Comparison of ENCODE assay signal across 20 cellular contexts in the genomic region with DNA sequence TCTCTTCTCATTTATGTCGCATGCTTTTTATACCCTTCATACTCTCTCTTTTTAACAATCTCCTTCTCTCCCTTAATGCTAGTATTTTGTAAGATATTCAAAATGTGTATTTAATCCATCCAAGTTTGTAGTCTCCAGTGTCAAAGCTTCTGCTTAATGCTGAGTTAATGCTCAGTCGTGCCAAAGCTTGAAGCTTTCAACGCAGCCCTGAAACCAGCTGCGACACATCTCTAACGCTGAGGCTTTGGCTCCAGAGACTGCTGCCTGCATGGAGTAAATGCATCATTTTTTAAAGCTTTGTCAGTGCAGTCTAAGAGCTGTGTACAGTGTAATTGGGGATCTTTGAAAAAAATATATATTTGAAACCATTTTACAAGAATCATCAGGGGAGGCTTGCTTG.
A peak's percentile ranks its signal among the peaks of the same experiment; 100 is the strongest.
DNase-seq lines count a peak whose midpoint lies in the region; ATAC-seq and TF ChIP-seq lines count a peak whose summit lies in the region.
"Had no signal": no experiment of that assay in that cellular context is flagged by ENCODE, and none has a peak within 500 bp of the region (broad histone marks: within the 10 kb centered on the region; RNA-seq: fewer than 3 reads in every experiment).

No MANE protein-coding gene starts in this region.

- TF ChIP-seq EP300 in ovary (IDR thresholded peaks at IDR 0.05) = no peak

- DNase-seq in GM23248 (peak; percentile 12), fibroblast of villous mesenchyme (ENCODE audit: low read depth) (peak; percentile 21), hepatocyte (ENCODE audit: low spot score) (peak; percentile 13), ovary (peak in 3 of 5 donors; percentile 17 to 50 (median 29)), NCI-H2107 (lab: John Stamatoyannopoulos, UW) (no peak), COLO668 (lab: John Stamatoyannopoulos, UW; ENCODE audit: unreplicated experiment) (no peak)
- DNase-seq: activated CD4-positive, alpha-beta T cell treated with anti-CD3 and anti-CD28 coated beads for 1 hour; activated CD8-positive, alpha-beta T cell treated with anti-CD3 and anti-CD28 coated beads, Interleukin-2, amount 10 ng/mL, durations not matched to agents 7 days and 5 days; activated T-cell treated with anti-CD3 and anti-CD28 coated beads, Interleukin-2, amount 50 U/mL, for 1 hour; C1 segment of cervical spinal cord; effector memory CD8-positive, alpha-beta T cell; H9; Kasumi-1; NCI-H2171 treated with DMSO at 0.1 percent for 48 hours had no signal

- 12 to 13% methylated on average over 5 of the region's 5 CpGs for WGBS in GM23248 (ENCODE audit: low coverage in 1 of 2, low lambda C conversion rate in 2 of 2, missing lambda C conversion rate in 2 of 2), 2 experiments
- WGBS in hepatocyte (ENCODE audit: low lambda C conversion rate, missing lambda C conversion rate) = 50% methylated on average over 5 of the region's 5 CpGs
- WGBS in ovary, 3 donors = 3 to 18% (median 10%) methylated on average over 5 of the region's 5 CpGs

- no peak overlapping the region for H3K9ac ChIP-seq in GM23248
- H3K9ac ChIP-seq: neural progenitor cell had no signal

- no peaks in the 10 kb centered on the region for H3K27me3 ChIP-seq in GM23248 (replicated peaks; ENCODE audit: insufficient read depth)
- H3K27me3 ChIP-seq in hepatocyte = peaks cover 8% of the 10 kb centered on the region
- no peaks in the 10 kb centered on the region for H3K27me3 ChIP-seq in ovary
- H3K27me3 ChIP-seq: neural progenitor cell had no signal

- ATAC-seq in GM18867 (IDR thresholded peaks at IDR 0.05; ENCODE audit: unreplicated experiment) = no peak
- ATAC-seq in HG02852 (IDR thresholded peaks at IDR 0.05; ENCODE audit: unreplicated experiment) = no peak
- ATAC-seq: A549; activated CD8-positive, alpha-beta T cell treated with anti-CD3 and anti-CD28 coated beads, Interleukin-2, amount 10 ng/mL, durations not matched to agents 7 days and 5 days; effector memory CD8-positive, alpha-beta T cell; left colon had no signal

- in situ Hi-C loops in GM23248 (cut with MboI) = no loop called here

- H3K9me3 ChIP-seq in GM23248 (ENCODE audit: low read depth) (no peaks in the 10 kb centered on the region), hepatocyte (ENCODE audit: low read depth) (no peaks in the 10 kb centered on the region), ovary (no peaks in the 10 kb centered on the region)
- H3K9me3 ChIP-seq: A549 had no signal

- H3K36me3 ChIP-seq in GM23248 (ENCODE audit: low read depth) (no peaks in the 10 kb centered on the region), hepatocyte (replicated peaks; ENCODE audit: insufficient read depth, low read depth) (no peaks in the 10 kb centered on the region), ovary (no peaks in the 10 kb centered on the region)
- H3K36me3 ChIP-seq: neural progenitor cell had no signal

- H3K4me3 ChIP-seq in GM23248 = no peak overlapping the region
- no peak overlapping the region for H3K4me3 ChIP-seq in fibroblast of villous mesenchyme (ENCODE audit: low read depth, low read length)
- H3K4me3 ChIP-seq in hepatocyte = no peak overlapping the region
- no peak overlapping the region for H3K4me3 ChIP-seq in ovary
- H3K4me3 ChIP-seq: A549, coronary artery, neural progenitor cell had no signal

- TF ChIP-seq POLR2A in ovary (IDR thresholded peaks at IDR 0.05) = no peak

- H2AFZ ChIP-seq in GM23248 = peak overlapping the region; percentile 27; the same call in 1 of the 2 replicates
- H2AFZ ChIP-seq in hepatocyte = no peak overlapping the region
- H2AFZ ChIP-seq: neural progenitor cell had no signal

- H3F3A ChIP-seq in GM23248 (ENCODE audit: insufficient read depth) = no peaks in the 10 kb centered on the region

- H3K27ac ChIP-seq in GM23248 (no peak overlapping the region), hepatocyte (no peak overlapping the region), ovary (no peak overlapping the region)
- H3K27ac ChIP-seq: A549, coronary artery, neural progenitor cell had no signal

- H3K4me1 ChIP-seq in GM23248 (ENCODE audit: insufficient read depth) = no peaks in the 10 kb centered on the region
- peaks cover under 1% of the 10 kb centered on the region for H3K4me1 ChIP-seq in hepatocyte (ENCODE audit: insufficient read depth)
- H3K4me1 ChIP-seq in ovary (ENCODE audit: insufficient read depth) = no peaks in the 10 kb centered on the region
- H3K4me1 ChIP-seq: A549 had no signal

- TF ChIP-seq CTCF in fibroblast of villous mesenchyme (IDR thresholded peaks at IDR 0.05; ENCODE audit: insufficient read depth, low read depth, low read length) (no peak), hepatocyte (IDR thresholded peaks at IDR 0.05; ENCODE audit: poor library complexity) (no peak), ovary (IDR thresholded peaks at IDR 0.05) (no peak)

- H4K20me1 ChIP-seq in GM23248 (ENCODE audit: insufficient read depth) (no peaks in the 10 kb centered on the region), hepatocyte (ENCODE audit: insufficient read depth, poor library complexity, severe bottlenecking) (no peaks in the 10 kb centered on the region)

- H3K79me2 ChIP-seq in GM23248 (ENCODE audit: insufficient read depth) (no peaks in the 10 kb centered on the region), hepatocyte (no peaks in the 10 kb centered on the region)

- H3K4me2 ChIP-seq in GM23248 (ENCODE audit: unreplicated experiment) = no peak overlapping the region
- H3K4me2 ChIP-seq in hepatocyte = no peak overlapping the region
- H3K4me2 ChIP-seq: A549, neural progenitor cell had no signal

- no peaks in the 10 kb centered on the region for H3K9me2 ChIP-seq in GM23248 (ENCODE audit: insufficient read depth)
- H3K9me2 ChIP-seq in hepatocyte (replicated peaks; ENCODE audit: insufficient read depth) = no peaks in the 10 kb centered on the region

- intact Hi-C loops in ovary (cut with DNase I) = no loop called here

Comparison
In these comparisons a context has a peak if more than half of its experiments do, and no peak if none do; other contexts are left out.
1. DNase-seq: peak in GM23248 (single experiment), fibroblast of villous mesenchyme (single experiment), hepatocyte (single experiment) and ovary (3 of 5); none in NCI-H2107 (single experiment) and COLO668 (single experiment).